ENCODE assay signal across 22 cellular contexts in genomic region chr12:115108129-115109100, GRCh38.
"Had no signal": no experiment of that assay in that cellular context is flagged by ENCODE, and none has a peak within 500 bp of the region (broad histone marks: within the 10 kb centered on the region; RNA-seq: fewer than 3 reads in every experiment).

No MANE protein-coding gene starts in this region.

- H2AFZ ChIP-seq: hepatocyte, neural progenitor cell had no signal

- H3K27me3 ChIP-seq: hepatocyte, left lung, neural progenitor cell, neutrophil, right atrium auricular region, spleen, suprapubic skin, tibial artery, uterus had no signal

- DNase-seq: islet precursor cell; left lung; mesendoderm; naive B cell; natural killer cell; nephron progenitor cell; occipital lobe; spleen; stimulated activated CD4-positive, alpha-beta T cell treated with anti-CD3 and anti-CD28 coated beads, Interleukin-4, amount 100 ng/mL, for 24 hours; stimulated activated naive CD4-positive, alpha-beta T cell; tibial artery; uterus had no signal

- H3K36me3 ChIP-seq: left lung, neural progenitor cell, neutrophil, right atrium auricular region, spleen, suprapubic skin, thoracic aorta, tibial artery, uterus had no signal

- H3K4me2 ChIP-seq: hepatocyte, neural progenitor cell had no signal

- H3K79me2 ChIP-seq: hepatocyte had no signal

- H3K4me1 ChIP-seq: neural progenitor cell, right atrium auricular region, spleen, suprapubic skin, tibial artery, uterus had no signal

- ATAC-seq: left lung; natural killer cell; sciatic nerve; stimulated activated effector memory CD8-positive, alpha-beta T cell treated with anti-CD3 and anti-CD28 coated beads, Interleukin-12 subunit alpha, Interleukin-12 subunit beta, amount 100 ng/mL, for 72 hours had no signal

- H3K9ac ChIP-seq: neural progenitor cell had no signal

- H3K9me3 ChIP-seq: left lung, neutrophil, right atrium auricular region, suprapubic skin, thoracic aorta, tibial artery, uterus had no signal

- H3K27ac ChIP-seq: hepatocyte, left lung, neural progenitor cell, neutrophil, right atrium auricular region, skin epidermis, spleen, suprapubic skin, thoracic aorta, tibial artery, uterus had no signal

- H3K4me3 ChIP-seq: hepatocyte, left lung, lung, neural progenitor cell, right atrium auricular region, skin epidermis, spleen, suprapubic skin, thoracic aorta, tibial artery, uterus had no signal
